In the genomic region with DNA sequence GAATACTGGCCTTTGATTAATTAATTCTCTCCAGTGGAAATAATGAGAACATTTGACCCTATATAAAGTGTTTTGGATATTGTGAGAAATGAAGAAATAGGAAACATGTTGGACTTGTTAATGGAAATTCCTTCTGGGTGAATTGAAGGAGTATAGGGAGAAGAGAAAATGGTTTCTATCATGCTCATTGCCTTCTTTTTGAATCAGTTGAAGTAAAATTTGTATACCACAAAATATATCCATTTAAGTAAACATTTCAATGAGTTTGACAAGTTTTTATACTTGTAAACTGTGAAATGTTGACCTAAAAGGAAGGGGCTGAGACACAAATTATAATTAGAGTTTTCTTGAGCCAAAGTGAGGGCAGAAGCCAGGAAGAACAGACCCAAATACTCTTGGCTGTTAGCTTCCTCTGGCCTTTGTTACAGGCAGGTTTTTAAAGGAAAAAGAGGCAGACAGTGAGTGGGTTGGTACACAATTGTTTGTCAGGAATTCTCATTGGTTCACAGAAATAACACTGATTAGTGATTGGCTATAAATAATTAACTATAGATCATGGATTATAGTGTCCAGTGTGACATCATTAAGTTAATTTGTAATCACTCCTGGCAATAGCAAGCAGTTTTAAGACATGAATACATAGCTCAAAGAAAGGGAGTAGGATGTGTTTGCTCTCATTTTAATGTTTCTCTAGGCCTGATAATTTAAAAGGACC, we compare ENCODE assay signal across 1 cellular context.
TF ChIP-seq lines count a peak whose summit lies in the region.

No MANE protein-coding gene starts in this region.

TF ChIP-seq in HCT116, 20 proteins besides CTCF, POLR2A, EP300 and RAD21 (continued from another document):
- TF ChIP-seq, protein P1, sequence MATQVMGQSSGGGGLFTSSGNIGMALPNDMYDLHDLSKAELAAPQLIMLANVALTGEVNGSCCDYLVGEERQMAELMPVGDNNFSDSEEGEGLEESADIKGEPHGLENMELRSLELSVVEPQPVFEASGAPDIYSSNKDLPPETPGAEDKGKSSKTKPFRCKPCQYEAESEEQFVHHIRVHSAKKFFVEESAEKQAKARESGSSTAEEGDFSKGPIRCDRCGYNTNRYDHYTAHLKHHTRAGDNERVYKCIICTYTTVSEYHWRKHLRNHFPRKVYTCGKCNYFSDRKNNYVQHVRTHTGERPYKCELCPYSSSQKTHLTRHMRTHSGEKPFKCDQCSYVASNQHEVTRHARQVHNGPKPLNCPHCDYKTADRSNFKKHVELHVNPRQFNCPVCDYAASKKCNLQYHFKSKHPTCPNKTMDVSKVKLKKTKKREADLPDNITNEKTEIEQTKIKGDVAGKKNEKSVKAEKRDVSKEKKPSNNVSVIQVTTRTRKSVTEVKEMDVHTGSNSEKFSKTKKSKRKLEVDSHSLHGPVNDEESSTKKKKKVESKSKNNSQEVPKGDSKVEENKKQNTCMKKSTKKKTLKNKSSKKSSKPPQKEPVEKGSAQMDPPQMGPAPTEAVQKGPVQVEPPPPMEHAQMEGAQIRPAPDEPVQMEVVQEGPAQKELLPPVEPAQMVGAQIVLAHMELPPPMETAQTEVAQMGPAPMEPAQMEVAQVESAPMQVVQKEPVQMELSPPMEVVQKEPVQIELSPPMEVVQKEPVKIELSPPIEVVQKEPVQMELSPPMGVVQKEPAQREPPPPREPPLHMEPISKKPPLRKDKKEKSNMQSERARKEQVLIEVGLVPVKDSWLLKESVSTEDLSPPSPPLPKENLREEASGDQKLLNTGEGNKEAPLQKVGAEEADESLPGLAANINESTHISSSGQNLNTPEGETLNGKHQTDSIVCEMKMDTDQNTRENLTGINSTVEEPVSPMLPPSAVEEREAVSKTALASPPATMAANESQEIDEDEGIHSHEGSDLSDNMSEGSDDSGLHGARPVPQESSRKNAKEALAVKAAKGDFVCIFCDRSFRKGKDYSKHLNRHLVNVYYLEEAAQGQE (IDR thresholded peaks at IDR 0.05; ENCODE audit: low read depth) = no peak
- TF ChIP-seq CBX3 (IDR thresholded peaks at IDR 0.05; ENCODE audit: low read depth) = no peak
- TF ChIP-seq YY1 (IDR thresholded peaks at IDR 0.05; ENCODE audit: extremely low read depth, insufficient replicate concordance, low read depth, low read length) = no peak
- TF ChIP-seq, protein P2, sequence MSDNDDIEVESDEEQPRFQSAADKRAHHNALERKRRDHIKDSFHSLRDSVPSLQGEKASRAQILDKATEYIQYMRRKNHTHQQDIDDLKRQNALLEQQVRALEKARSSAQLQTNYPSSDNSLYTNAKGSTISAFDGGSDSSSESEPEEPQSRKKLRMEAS (IDR thresholded peaks at IDR 0.05) = no peak
- TF ChIP-seq POLR2AphosphoS5 (IDR thresholded peaks at IDR 0.05; ENCODE audit: low read depth, low read length) = no peak
- TF ChIP-seq ZNF274 (IDR thresholded peaks at IDR 0.05; ENCODE audit: low read depth, low read length) = no peak
- no peak for TF ChIP-seq SRF (IDR thresholded peaks at IDR 0.05; ENCODE audit: low read depth)
- TF ChIP-seq, protein P3, sequence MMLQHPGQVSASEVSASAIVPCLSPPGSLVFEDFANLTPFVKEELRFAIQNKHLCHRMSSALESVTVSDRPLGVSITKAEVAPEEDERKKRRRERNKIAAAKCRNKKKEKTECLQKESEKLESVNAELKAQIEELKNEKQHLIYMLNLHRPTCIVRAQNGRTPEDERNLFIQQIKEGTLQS (IDR thresholded peaks at IDR 0.05) = no peak
